ENCODE assay signal across 8 cellular contexts in genomic region chr19:48907671-48908070, GRCh38. TPM values are rescaled to one million over a fixed set of nuclear protein-coding genes. Genes with fewer than 3 reads are reported as not detected.
A peak's percentile ranks its signal among the peaks of the same experiment; 100 is the strongest.
DNase-seq lines count a peak whose midpoint lies in the region; FAIRE-seq and TF ChIP-seq lines count a peak whose summit lies in the region.
"Had no signal": no experiment of that assay in that cellular context is flagged by ENCODE, and none has a peak within 500 bp of the region (broad histone marks: within the 10 kb centered on the region; RNA-seq: fewer than 3 reads in every experiment).

No MANE protein-coding gene starts in this region.

- no peaks in the 10 kb centered on the region for H3K9me3 ChIP-seq in kidney (ENCODE audit: control insufficient read depth in 1 of 2, low read length in 2 of 2)
- no peaks in the 10 kb centered on the region for H3K9me3 ChIP-seq in spleen

- H3K27me3 ChIP-seq in spleen (replicated peaks in 1 of 7): no peaks in the 10 kb centered on the region

- peak; percentile 78 for DNase-seq in kidney
- peak; percentile 87 for DNase-seq in spleen
- no peak for DNase-seq in NCI-H1417 treated with DMSO at 0.1 percent for 48 hours (lab: John Stamatoyannopoulos, UW)
- DNase-seq: NCI-H187, NCI-H748 treated with DMSO at 0.1 percent for 48 hours, retina, SIG-M5 had no signal

- no peak for FAIRE-seq in kidney (lab: Jason Lieb, UNC)

- H3K4me3 ChIP-seq in kidney (ENCODE audit: low read length in 2 of 2): no peak overlapping the region
- H3K4me3 ChIP-seq in spleen: no peak overlapping the region

- WGBS in spleen, 5 donors: 55 to 80% (median 74%) methylated on average over 14 of the region's 14 CpGs

- H3K9ac ChIP-seq in kidney (ENCODE audit: low read length in 2 of 2): no peak overlapping the region

- H3K36me3 ChIP-seq in kidney (ENCODE audit: control insufficient read depth in 1 of 2, insufficient read depth in 2 of 2, low read length in 2 of 2) (peaks cover 24 to 36% of the 10 kb centered on the region in 2 donors), spleen (peaks cover 0 to 93% (median 75%) of the 10 kb centered on the region in 6 donors)

- H3K27ac ChIP-seq in kidney (ENCODE audit: low read depth in 2 of 2, low read length in 2 of 2) (peak overlapping the region in 1 of 2 donors; percentile 67), spleen (peak overlapping the region; percentile 42 to 82 (median 75))

- TF ChIP-seq CTCF in kidney (IDR thresholded peaks at IDR 0.05; ENCODE audit: borderline replicate concordance, extremely low read depth, insufficient read depth) (no peak), spleen (IDR thresholded peaks at IDR 0.05 in 8 of 11, conservative IDR thresholded peaks at IDR 0.05 in 3 of 11) (no peak)

- H3K4me1 ChIP-seq in kidney (ENCODE audit: control insufficient read depth in 1 of 2, insufficient read depth in 1 of 2, low read depth in 1 of 2, low read length in 2 of 2) (peaks cover 3 to 5% of the 10 kb centered on the region in 2 donors), spleen (peaks cover 0 to 49% (median 26%) of the 10 kb centered on the region in 6 donors)

- TF ChIP-seq POLR2A in spleen (IDR thresholded peaks at IDR 0.05): no peak

- intact Hi-C loops in kidney (cut with DNase I): no loop called here
- intact Hi-C loops in spleen (cut with DNase I; ENCODE audit: low total_unique reads): loop anchor here (10.0 kb wide), 1 partner anchor 47 kb away; the partner anchor contains the start of gene BAX

RNA-seq across cellular contexts. Expression of gene NUCB1, which starts 7.6 kb away (rescaled TPM):
- total RNA-seq in kidney: 265 TPM
- polyA plus RNA-seq in kidney (ENCODE audit: insufficient read depth, low read depth, low replicate concordance): 503 TPM
- 100 to 1,000 TPM; 217 to 321 (median 268) TPM for total RNA-seq in spleen
- 100 to 1,000 TPM in 1 of 3 donors, 10 to 100 TPM in 2; 67.6 to 125 (median 72.4) TPM for polyA plus RNA-seq in spleen

RNA-seq across cellular contexts. Expression of gene TULP2, which starts 9.1 kb away (rescaled TPM):
- total RNA-seq in kidney: not detected
- polyA plus RNA-seq in kidney (ENCODE audit: insufficient read depth, low read depth, low replicate concordance): not detected
- total RNA-seq in spleen: 1 to 10 TPM in 3 of 7 donors, under 1 TPM in 3, not detected in 1; 0.34 to 5.0 (median 1.3) TPM
- under 1 TPM in 2 of 3 donors, not detected in 1; 0.14 to 0.32 TPM for polyA plus RNA-seq in spleen
- total RNA-seq: chondrocyte had no signal

RNA-seq across cellular contexts. Expression of gene DHDH, which starts 25.8 kb away (rescaled TPM):
- total RNA-seq in kidney (0.60 TPM), spleen (1 to 10 TPM in 4 of 7 donors, under 1 TPM in 2, not detected in 1; 0.51 to 4.5 (median 2.5) TPM)
- polyA plus RNA-seq in kidney (ENCODE audit: insufficient read depth, low read depth, low replicate concordance) (26.3 TPM), spleen (1 to 10 TPM; 1.2 to 2.6 (median 1.2) TPM)
- total RNA-seq: chondrocyte had no signal

RNA-seq across cellular contexts. Expression of gene PPP1R15A, which starts 35.5 kb away (rescaled TPM):
- total RNA-seq in kidney (45.1 TPM), spleen (10 to 100 TPM; 30.2 to 74.2 (median 47.6) TPM)
- polyA plus RNA-seq in kidney (ENCODE audit: insufficient read depth, low read depth, low replicate concordance) (24.7 TPM), spleen (10 to 100 TPM; 18.5 to 54.5 (median 21.5) TPM)

RNA-seq across cellular contexts. Expression of gene PLEKHA4, which starts 39.3 kb away (rescaled TPM):
- total RNA-seq in kidney: 79.1 TPM
- 22.9 TPM for polyA plus RNA-seq in kidney (ENCODE audit: insufficient read depth, low read depth, low replicate concordance)
- 10 to 100 TPM in 6 of 7 donors, 1 to 10 TPM in 1; 8.6 to 24.2 (median 16.0) TPM for total RNA-seq in spleen
- 10 to 100 TPM; 12.2 to 20.6 (median 13.8) TPM for polyA plus RNA-seq in spleen
